Comparison of ENCODE assay signal across 21 cellular contexts in genomic region chr7:55953707-55954475, GRCh38. TPM values are rescaled to one million over a fixed set of nuclear protein-coding genes. Genes with fewer than 3 reads are reported as not detected.
DNase-seq lines count a peak whose midpoint lies in the region; ATAC-seq, FAIRE-seq and TF ChIP-seq lines count a peak whose summit lies in the region.
"Had no signal": no experiment of that assay in that cellular context is flagged by ENCODE, and none has a peak within 500 bp of the region (broad histone marks: within the 10 kb centered on the region; RNA-seq: fewer than 3 reads in every experiment).

No MANE protein-coding gene starts in this region.

- H3K4me3 ChIP-seq in K562 = no peak overlapping the region
- H3K4me3 ChIP-seq: A549, esophagus squamous epithelium, lower lobe of right lung, upper lobe of right lung had no signal

- no peak for TF ChIP-seq CTCF in HFFc6 (IDR thresholded peaks at IDR 0.05)
- no peak for TF ChIP-seq CTCF in K562 (IDR thresholded peaks at IDR 0.05 in 2 of 3, conservative IDR thresholded peaks at IDR 0.05 in 1 of 3; ENCODE audit: insufficient read depth in 2 of 3, low read depth in 1 of 3, low read length in 3 of 3)
- TF ChIP-seq CTCF in nephron (IDR thresholded peaks at IDR 0.05; ENCODE audit: unreplicated experiment in 3 of 3) = no peak

- H3K27ac Mint-ChIP-seq in activated CD4-positive, alpha-beta T cell treated with anti-CD3 and anti-CD28 coated beads for 36 hours = peak overlapping the region; percentile 24
- H3K27ac Mint-ChIP-seq in HFFc6 = no peak overlapping the region
- no peak overlapping the region for H3K27ac Mint-ChIP-seq in nephron

- FAIRE-seq in K562 (lab: Jason Lieb, UNC) = no peak
- FAIRE-seq: A549, GM18507 had no signal

- no TSS peak for BruUV-seq in K562 (replicated peaks; lab: Mats Ljungman, UMichigan)

- in situ Hi-C loops in K562 (cut with MboI) = no loop called here

- no peaks in the 10 kb centered on the region for H3K9me1 ChIP-seq in K562 (ENCODE audit: control insufficient read depth, insufficient read depth, low read length)

- H3K4me1 ChIP-seq in K562 (replicated peaks in 1 of 2; ENCODE audit: control insufficient read depth in 2 of 2, insufficient read depth in 2 of 2, low read length in 2 of 2) = peaks cover 3 to 18% of the 10 kb centered on the region in 2 experiments; a peak in 4 of 5 replicates
- H3K4me1 ChIP-seq: A549 had no signal

- no peaks in the 10 kb centered on the region; the same call in 1 of the 2 replicates for H3K9me3 ChIP-seq in K562 (replicated peaks; ENCODE audit: control insufficient read depth, insufficient read depth, low read depth, low read length)
- H3K9me3 ChIP-seq: esophagus squamous epithelium, lower lobe of right lung, SK-N-SH, upper lobe of right lung had no signal

- peaks cover 16% of the 10 kb centered on the region for H3K4me1 Mint-ChIP-seq in activated CD4-positive, alpha-beta T cell treated with anti-CD3 and anti-CD28 coated beads for 36 hours
- H3K4me1 Mint-ChIP-seq in HFFc6 (ENCODE audit: low read depth) = 0 out of 2 replicates have a peak, but pooled peaks cover 5% of the 10 kb centered on the region
- H3K4me1 Mint-ChIP-seq in nephron = peaks cover 5% of the 10 kb centered on the region

- no peak for DNase-seq in activated CD4-positive, alpha-beta T cell treated with anti-CD3 and anti-CD28 coated beads for 36 hours
- DNase-seq in activated CD4-positive, alpha-beta T cell treated with anti-CD3 and anti-CD28 coated beads, Interleukin-2, amount 50 U/mL, for 48 hours = no peak
- DNase-seq in HFFc6 (no peak), K562 (ENCODE audit: extremely low read depth in 1 of 4, low spot score in 3 of 4) (no peak), NCI-H82 (lab: John Stamatoyannopoulos, UW) (no peak)
- DNase-seq: effector CD4-positive, alpha-beta T cell; esophagus squamous epithelium; glutamatergic neuron; Karpas-422; lower lobe of right lung; NCI-H1436; SK-N-SH; stimulated activated naive CD4-positive, alpha-beta T cell; upper lobe of right lung had no signal

- peaks cover 49% of the 10 kb centered on the region for H3K36me3 Mint-ChIP-seq in activated CD4-positive, alpha-beta T cell treated with anti-CD3 and anti-CD28 coated beads for 36 hours (ENCODE audit: low read depth)
- H3K36me3 Mint-ChIP-seq in HFFc6 (ENCODE audit: low read depth) = peaks cover 27% of the 10 kb centered on the region
- H3K36me3 Mint-ChIP-seq in nephron (ENCODE audit: low read depth) = peaks cover 27% of the 10 kb centered on the region

- H3K27me3 ChIP-seq in K562 (ENCODE audit: control insufficient read depth in 2 of 2, insufficient read depth in 2 of 2, low read length in 2 of 2) = no peaks in the 10 kb centered on the region
- H3K27me3 ChIP-seq: esophagus squamous epithelium, upper lobe of right lung had no signal

- no peak for ATAC-seq in activated CD4-positive, alpha-beta T cell treated with anti-CD3 and anti-CD28 coated beads for 36 hours
- no peak for ATAC-seq in K562
- no peak for ATAC-seq in GM19023 (IDR thresholded peaks at IDR 0.05; ENCODE audit: unreplicated experiment)
- ATAC-seq in GM21786 (IDR thresholded peaks at IDR 0.05; ENCODE audit: unreplicated experiment) = no peak
- ATAC-seq: A549; activated naive CD4-positive, alpha-beta T cell treated with anti-CD3 and anti-CD28 coated beads, Interleukin-2, amount 50 U/mL, for 72 hours; lower lobe of right lung; Panc1; upper lobe of right lung had no signal

- H3K4me3 Mint-ChIP-seq in activated CD4-positive, alpha-beta T cell treated with anti-CD3 and anti-CD28 coated beads for 36 hours = peak overlapping the region; percentile 98
- 0 out of 2 replicates have a peak overlapping the region, but pooled peaks have one; percentile 99 for H3K4me3 Mint-ChIP-seq in HFFc6
- H3K4me3 Mint-ChIP-seq in nephron = peak overlapping the region; percentile 93 to 99 (median 97)

- TF ChIP-seq POLR2A in K562 (conservative IDR thresholded peaks at IDR 0.05) = no peak

- intact Hi-C loops in activated CD4-positive, alpha-beta T cell treated with anti-CD3 and anti-CD28 coated beads for 36 hours (cut with DNase I, micrococcal nuclease) = loop anchor here (5.0 to 10.0 kb wide), 4 partner anchors 67 to 382 kb away; partner anchors contain the start of genes CHCHD2 (in 1 of the 2), VOPP1 (in 1 of the 2) and ZNF713 (in 1 of the 2)
- intact Hi-C loops in K562 (cut with micrococcal nuclease) = no loop called here

- H4K20me1 ChIP-seq in K562 (replicated peaks; ENCODE audit: control insufficient read depth, insufficient read depth, low read length) = no peaks in the 10 kb centered on the region

- peaks cover 25% of the 10 kb centered on the region for H3K79me2 ChIP-seq in K562 (ENCODE audit: control insufficient read depth, insufficient read depth, low read length)

- H3K9me3 Mint-ChIP-seq in activated CD4-positive, alpha-beta T cell treated with anti-CD3 and anti-CD28 coated beads for 36 hours (ENCODE audit: low read depth) = no peaks in the 10 kb centered on the region
- H3K9me3 Mint-ChIP-seq in HFFc6 = no peaks in the 10 kb centered on the region
- no peaks in the 10 kb centered on the region for H3K9me3 Mint-ChIP-seq in nephron

- 94% methylated on average over 11 of the region's 11 CpGs for WGBS in K562 (ENCODE audit: insufficient coverage, low coverage, missing lambda C conversion rate)

- H3K36me3 ChIP-seq in K562 (ENCODE audit: control insufficient read depth, insufficient read depth, low read length) = peaks cover 40% of the 10 kb centered on the region

- TF ChIP-seq EP300 in K562 (IDR thresholded peaks at IDR 0.05; ENCODE audit: low read length) = no peak

- no peak overlapping the region for H3K4me2 ChIP-seq in K562 (ENCODE audit: insufficient read depth, low read length)

- POLR2A ChIA-PET in activated CD4-positive, alpha-beta T cell treated with anti-CD3 and anti-CD28 coated beads for 36 hours (lab: Charles Lee) = no interaction called here
- POLR2A ChIA-PET in K562 (lab: Yijun Ruan, JAX) = interaction anchor here (0.6 kb wide), 1 partner anchor 624 kb away, joined by 3 read pairs; no protein-coding TSS in a partner anchor

- H3K9ac ChIP-seq in K562 (ENCODE audit: insufficient read depth in 1 of 2, low read depth in 2 of 2, low read length in 2 of 2) = peak overlapping the region in 1 of 2 experiments; percentile 50; a peak in 1 of 4 replicates
- H3K9ac ChIP-seq: SK-N-SH had no signal

- no peak overlapping the region for H2AFZ ChIP-seq in K562 (ENCODE audit: low read depth, low read length)

- no peak for TF ChIP-seq RAD21 in K562 (CRISPR knock-in tag; conservative IDR thresholded peaks at IDR 0.05 in 1 of 2, IDR thresholded peaks at IDR 0.05 in 1 of 2)

- H3K27ac ChIP-seq in K562 (ENCODE audit: extremely low read depth, low read depth, low read length) = no peak overlapping the region
- H3K27ac ChIP-seq: A549, esophagus squamous epithelium, lower lobe of right lung, upper lobe of right lung had no signal

- CTCF ChIA-PET in activated CD4-positive, alpha-beta T cell treated with anti-CD3 and anti-CD28 coated beads for 36 hours (lab: Charles Lee) = interaction anchor here (0.6 kb wide), 1 partner anchor 129 kb away, joined by 3 read pairs; no protein-coding TSS in a partner anchor
- CTCF ChIA-PET in K562 (lab: Yijun Ruan, JAX; ENCODE audit: low intra/inter-chr PET ratio) = no interaction called here

- H3K27me3 Mint-ChIP-seq in activated CD4-positive, alpha-beta T cell treated with anti-CD3 and anti-CD28 coated beads for 36 hours = peaks cover 2% of the 10 kb centered on the region
- H3K27me3 Mint-ChIP-seq in HFFc6 (ENCODE audit: insufficient read depth) = peaks cover 5% of the 10 kb centered on the region
- H3K27me3 Mint-ChIP-seq in nephron (ENCODE audit: low read depth) = no peaks in the 10 kb centered on the region

RNA-seq across cellular contexts. Expression of gene MRPS17, which starts 2.2 kb away (rescaled TPM):
- total RNA-seq in activated CD4-positive, alpha-beta T cell treated with anti-CD3 and anti-CD28 coated beads for 36 hours = 10 to 100 TPM; 16.6 to 26.8 TPM
- total RNA-seq in HFFc6 (2021; fragmentation: NEBNext Ultra II Directional; extraction: Animal tissue kit (Norgen Biotek cat#: 25700)) = 10 to 100 TPM; 14.5 to 20.1 (median 16.2) TPM
- total RNA-seq in K562 (2011; cell fraction: chromatin; rRNA removed; ENCODE audit: low replicate concordance) = 13.1 and 15.3 TPM in 2 replicates
- 15.3 and 19.8 TPM in 2 replicates for total RNA-seq in K562 (2011; cell fraction: nucleolus; rRNA removed)
- total RNA-seq in K562 (2011; cell fraction: nucleoplasm; rRNA removed) = 22.7 and 32.4 TPM in 2 replicates
- total RNA-seq in K562 (2014; rRNA removed) = 25.9 and 32.8 TPM in 2 replicates
- total RNA-seq in K562 (2014; rRNA removed; fragmentation: Illumina TruSeq; extraction: Trizol) = 43.9 and 45.4 TPM in 2 replicates
- 37.9 and 43.9 TPM in 2 replicates for total RNA-seq in K562 (2015; rRNA removed; fragmentation: Illumina TruSeq; extraction: Trizol)
- total RNA-seq in K562 (2021) = 37.7 and 39.8 TPM in 2 replicates
- 37.7 and 53.4 TPM in 2 replicates for polyA plus RNA-seq in K562 (2011; rRNA removed)
- 18.1 and 20.7 TPM in 2 replicates for polyA plus RNA-seq in K562 (2011; cell fraction: cytosol; rRNA removed)
- 9.8 and 12.5 TPM in 2 replicates for polyA plus RNA-seq in K562 (2011; cell fraction: nucleus; rRNA removed)
- 16.7 and 44.2 TPM in 2 replicates for polyA plus RNA-seq in K562 (2012)
- polyA plus RNA-seq in K562 (2014; fragmentation: Illumina TruSeq; extraction: Trizol) = 34.0 and 35.9 TPM in 2 replicates
- polyA plus RNA-seq in K562 (2014; fragmentation: Nextera tagmentation; extraction: Ambion mirVana) = 10 to 100 TPM; 98.1 to 99.3 TPM
- 33.1 and 43.3 TPM in 2 replicates for polyA plus RNA-seq in K562 (2014; rRNA removed)
- 13.1 and 17.1 TPM in 2 replicates for polyA minus RNA-seq in K562 (2011; rRNA and poly(A)+ RNA removed)
- 8.9 and 9.4 TPM in 2 replicates for polyA minus RNA-seq in K562 (2011; cell fraction: cytosol; rRNA and poly(A)+ RNA removed)
- polyA minus RNA-seq in K562 (2011; cell fraction: nucleus; rRNA and poly(A)+ RNA removed) = 7.0 and 9.0 TPM in 2 replicates

RNA-seq across cellular contexts. Expression of gene NIPSNAP2, which starts 10.5 kb away (rescaled TPM):
- 10 to 100 TPM; 60.5 to 69.8 TPM for total RNA-seq in activated CD4-positive, alpha-beta T cell treated with anti-CD3 and anti-CD28 coated beads for 36 hours
- total RNA-seq in HFFc6 (2021; fragmentation: NEBNext Ultra II Directional; extraction: Animal tissue kit (Norgen Biotek cat#: 25700)) = 10 to 100 TPM; 27.6 to 34.0 (median 30.6) TPM
- 39.0 and 69.5 TPM in 2 replicates for total RNA-seq in K562 (2011; cell fraction: chromatin; rRNA removed; ENCODE audit: low replicate concordance)
- 43.2 and 44.0 TPM in 2 replicates for total RNA-seq in K562 (2011; cell fraction: nucleolus; rRNA removed)
- total RNA-seq in K562 (2011; cell fraction: nucleoplasm; rRNA removed) = 62.8 and 87.3 TPM in 2 replicates
- 46.0 and 73.7 TPM in 2 replicates for total RNA-seq in K562 (2014; rRNA removed)
- 68.4 and 77.2 TPM in 2 replicates for total RNA-seq in K562 (2014; rRNA removed; fragmentation: Illumina TruSeq; extraction: Trizol)
- total RNA-seq in K562 (2015; rRNA removed; fragmentation: Illumina TruSeq; extraction: Trizol) = 61.3 and 62.8 TPM in 2 replicates
- 52.5 and 52.7 TPM in 2 replicates for total RNA-seq in K562 (2021)
- polyA plus RNA-seq in K562 (2011; rRNA removed) = 100 and 107 TPM in 2 replicates
- polyA plus RNA-seq in K562 (2011; cell fraction: cytosol; rRNA removed) = 23.7 and 44.2 TPM in 2 replicates
- polyA plus RNA-seq in K562 (2011; cell fraction: nucleus; rRNA removed) = 25.7 and 44.6 TPM in 2 replicates
- polyA plus RNA-seq in K562 (2012) = 42.3 and 52.0 TPM in 2 replicates
- polyA plus RNA-seq in K562 (2014; fragmentation: Illumina TruSeq; extraction: Trizol) = 65.8 and 79.4 TPM in 2 replicates
- polyA plus RNA-seq in K562 (2014; fragmentation: Nextera tagmentation; extraction: Ambion mirVana) = 10 to 100 TPM; 24.9 to 30.4 TPM
- polyA plus RNA-seq in K562 (2014; rRNA removed) = 53.0 and 53.9 TPM in 2 replicates
- polyA minus RNA-seq in K562 (2011; rRNA and poly(A)+ RNA removed) = 70.9 and 89.4 TPM in 2 replicates
- polyA minus RNA-seq in K562 (2011; cell fraction: cytosol; rRNA and poly(A)+ RNA removed) = 24.7 and 34.9 TPM in 2 replicates
- polyA minus RNA-seq in K562 (2011; cell fraction: nucleus; rRNA and poly(A)+ RNA removed) = 44.0 and 55.2 TPM in 2 replicates
